8 cellular contexts compared by ENCODE assay signal in genomic region chr19:53927745-53928144, GRCh38. TPM values are rescaled to one million over a fixed set of nuclear protein-coding genes. Genes with fewer than 3 reads are reported as not detected.
DNase-seq lines count a peak whose midpoint lies in the region; ATAC-seq, FAIRE-seq and TF ChIP-seq lines count a peak whose summit lies in the region.

No MANE protein-coding gene starts in this region.

- DNase-seq in ACHN (peak; percentile 38), HCT116 (ENCODE audit: low read depth, low spot score) (no peak), T-helper 9 cell (peak; percentile 36), fibroblast of pulmonary artery (ENCODE audit: low read depth) (peak; percentile 81), GM12892 (ENCODE audit: insufficient read length) (no peak), NCI-H146 (lab: John Stamatoyannopoulos, UW) (no peak)

- no TSS peak for BruUV-seq in HCT116 (replicated peaks; lab: Mats Ljungman, UMichigan)

- H4K20me1 ChIP-seq in HCT116 (ENCODE audit: insufficient read depth): no peaks in the 10 kb centered on the region

- CTCF ChIA-PET in HCT116 (lab: Charles Lee): interaction anchor here (0.9 kb wide), 1 partner anchor 16 kb away, joined by 3 read pairs; no protein-coding TSS in a partner anchor

- ATAC-seq in HCT116 (no peak), HG03039 (IDR thresholded peaks at IDR 0.05; ENCODE audit: unreplicated experiment) (no peak), GM18505 (IDR thresholded peaks at IDR 0.05; ENCODE audit: unreplicated experiment) (no peak)

- H3K9me3 ChIP-seq in HCT116 (ENCODE audit: control insufficient read depth in 1 of 2, insufficient read depth in 1 of 2, low read depth in 1 of 2, low read length in 2 of 2): no peaks in the 10 kb centered on the region

- no peak for FAIRE-seq in GM12892 (lab: Jason Lieb, UNC)

- no peaks in the 10 kb centered on the region; the same call in 1 of the 2 replicates for H3K27me3 ChIP-seq in HCT116 (ENCODE audit: insufficient read depth, low read length)

- in situ Hi-C loops in ACHN (cut with HindIII; ENCODE audit: low pct_ligation_motif_present, low pct_unique_long_range_greater_than_20kb, low sequenced_read_pairs): loop anchor here (25.0 kb wide), 1 partner anchor 110 kb away; no protein-coding TSS in a partner anchor

- no peak overlapping the region for H3K9ac ChIP-seq in HCT116 (ENCODE audit: low read length)

- H3K36me3 ChIP-seq in HCT116 (ENCODE audit: control insufficient read depth in 1 of 2, insufficient read depth in 2 of 2, low read length in 2 of 2): no peaks in the 10 kb centered on the region

- TF ChIP-seq POLR2A in HCT116 (IDR thresholded peaks at IDR 0.05; ENCODE audit: borderline replicate concordance, extremely low read depth, insufficient read depth, insufficient read length): no peak
- no peak for TF ChIP-seq POLR2A in GM12892 (IDR thresholded peaks at IDR 0.05; ENCODE audit: low read depth, low read length)
- TF ChIP-seq POLR2A in GM18505 (IDR thresholded peaks at IDR 0.05; ENCODE audit: borderline replicate concordance, extremely low read depth, insufficient read depth, insufficient read length): no peak

- H2AFZ ChIP-seq in HCT116 (ENCODE audit: low read depth, low read length, poor library complexity, severe bottlenecking): no peak overlapping the region

- H3K4me3 ChIP-seq in HCT116 (replicated peaks in 1 of 2; ENCODE audit: low read depth in 1 of 2, low read length in 2 of 2): no peak overlapping the region
- no peak overlapping the region for H3K4me3 ChIP-seq in fibroblast of pulmonary artery (replicated peaks; ENCODE audit: low read depth, low read length)

- no peak for TF ChIP-seq CTCF in HCT116 (IDR thresholded peaks at IDR 0.05 in 2 of 3, conservative IDR thresholded peaks at IDR 0.05 in 1 of 3; ENCODE audit: borderline replicate concordance in 1 of 3, insufficient read depth in 1 of 3, low read depth in 2 of 3, low read length in 2 of 3)
- no peak for TF ChIP-seq CTCF in fibroblast of pulmonary artery (IDR thresholded peaks at IDR 0.05; ENCODE audit: low read length, missing control alignments)

- TF ChIP-seq RAD21 in HCT116 (IDR thresholded peaks at IDR 0.05; ENCODE audit: low read depth): no peak

- no peaks in the 10 kb centered on the region for H3K79me2 ChIP-seq in HCT116 (ENCODE audit: insufficient read depth, low read length)

- H3K4me1 ChIP-seq in HCT116 (ENCODE audit: control insufficient read depth in 1 of 2, insufficient read depth in 2 of 2, low read length in 2 of 2): no peaks in the 10 kb centered on the region

- no peak overlapping the region for H3K4me2 ChIP-seq in HCT116 (ENCODE audit: low read length)

- RAD21 ChIA-PET in HCT116 (lab: Charles Lee; ENCODE audit: low non-redundant PET in 1 of 2, low total read pairs in 2 of 2, uncharacterized antibody in 2 of 2, unreplicated experiment in 2 of 2): no interaction called here

- no peaks in the 10 kb centered on the region for H3K9me2 ChIP-seq in HCT116 (ENCODE audit: insufficient read depth)

- H3K27ac ChIP-seq in HCT116 (ENCODE audit: low read depth, low read length): no peak overlapping the region

- intact Hi-C loops in HCT116 (cut with micrococcal nuclease): no loop called here

- POLR2A ChIA-PET in HCT116 (lab: Charles Lee): no interaction called here

TF ChIP-seq in HCT116, 20 proteins besides CTCF, POLR2A, EP300 and RAD21:
- peak; percentile 80 for TF ChIP-seq REST (IDR thresholded peaks at IDR 0.05; ENCODE audit: low read depth)
- no peak for TF ChIP-seq ELF1 (IDR thresholded peaks at IDR 0.05; ENCODE audit: borderline replicate concordance, low read depth)

RNA-seq across cellular contexts. Expression of gene CACNG7, which starts 18.7 kb away (rescaled TPM):
- total RNA-seq in HCT116 (2021; ENCODE audit: unreplicated experiment): not detected
- 0.07 and 0.10 TPM in 2 replicates for polyA plus RNA-seq in HCT116 (2012)
- polyA plus RNA-seq in GM12892 (2012; ENCODE audit: missing spikeins): not detected

RNA-seq across cellular contexts. Expression of gene CACNG8, which starts 35.0 kb away (rescaled TPM):
- total RNA-seq in HCT116 (2021; ENCODE audit: unreplicated experiment): 0.93 TPM
- polyA plus RNA-seq in HCT116 (2012): 0.11 and 0.25 TPM in 2 replicates
- polyA plus RNA-seq in GM12892 (2012; ENCODE audit: missing spikeins): 0.04 TPM

RNA-seq across cellular contexts. Expression of gene PRKCG, which starts 45.7 kb away (rescaled TPM):
- total RNA-seq in HCT116 (2021; ENCODE audit: unreplicated experiment): 2.8 TPM
- 1.8 and 2.3 TPM in 2 replicates for polyA plus RNA-seq in HCT116 (2012)
- polyA plus RNA-seq in GM12892 (2012; ENCODE audit: missing spikeins): not detected

Comparison
In these comparisons a context has a peak if more than half of its experiments do, and no peak if none do; other contexts are left out.
1. DNase-seq: peak in ACHN (single experiment), T-helper 9 cell (single experiment) and fibroblast of pulmonary artery (single experiment); none in HCT116 (single experiment), GM12892 (single experiment) and NCI-H146 (single experiment).